In genomic region chr4:83152771-83153170, GRCh38 we compare ENCODE assay signal across 13 cellular contexts.
"Had no signal": no experiment of that assay in that cellular context is flagged by ENCODE, and none has a peak within 500 bp of the region (broad histone marks: within the 10 kb centered on the region; RNA-seq: fewer than 3 reads in every experiment).

No MANE protein-coding gene starts in this region.

- H3K27me3 ChIP-seq: ascending aorta, heart left ventricle, left lung, tibial artery, uterus had no signal

- H3K27ac ChIP-seq: ascending aorta, parathyroid adenoma, tibial artery, uterus, VCaP had no signal

- DNase-seq: activated CD4-positive, alpha-beta T cell treated with anti-CD3 and anti-CD28 coated beads for 4 hours; activated CD8-positive, alpha-beta memory T cell treated with anti-CD3 and anti-CD28 coated beads, Interleukin-2, amount 50 U/mL, for 48 hours; activated CD8-positive, alpha-beta T cell treated with anti-CD3 and anti-CD28 coated beads for 36 hours; activated naive CD4-positive, alpha-beta T cell treated with Interleukin-2 at 50 U/mL for 16 hours; activated naive CD8-positive, alpha-beta T cell treated with anti-CD3 and anti-CD28 coated beads, Interleukin-2, amount 50 U/mL, for 24 hours; heart left ventricle; left lung; T-helper 9 cell; tibial artery; uterus had no signal

- ATAC-seq: activated CD8-positive, alpha-beta T cell treated with anti-CD3 and anti-CD28 coated beads for 36 hours; activated naive CD8-positive, alpha-beta T cell treated with anti-CD3 and anti-CD28 coated beads, Interleukin-2, amount 50 U/mL, for 24 hours; heart left ventricle; left lung had no signal

- H3K4me3 Mint-ChIP-seq: activated CD8-positive, alpha-beta T cell treated with anti-CD3 and anti-CD28 coated beads for 36 hours; activated naive CD8-positive, alpha-beta T cell treated with anti-CD3 and anti-CD28 coated beads, Interleukin-2, amount 50 U/mL, for 24 hours had no signal

- H3K4me1 ChIP-seq: ascending aorta, parathyroid adenoma, tibial artery, uterus had no signal

- H3K27me3 Mint-ChIP-seq: activated CD8-positive, alpha-beta T cell treated with anti-CD3 and anti-CD28 coated beads for 36 hours; activated naive CD8-positive, alpha-beta T cell treated with anti-CD3 and anti-CD28 coated beads, Interleukin-2, amount 50 U/mL, for 24 hours had no signal

- H3K4me3 ChIP-seq: ascending aorta, heart left ventricle, left lung, tibial artery, uterus had no signal

- H3K36me3 ChIP-seq: ascending aorta, heart left ventricle, left lung, tibial artery, uterus had no signal

- H3K9me3 ChIP-seq: ascending aorta, uterus had no signal

- H3K27ac Mint-ChIP-seq: activated CD8-positive, alpha-beta T cell treated with anti-CD3 and anti-CD28 coated beads for 36 hours; activated naive CD8-positive, alpha-beta T cell treated with anti-CD3 and anti-CD28 coated beads, Interleukin-2, amount 50 U/mL, for 24 hours had no signal

- H3K9ac ChIP-seq: parathyroid adenoma had no signal
